ENCODE assay signal across 10 cellular contexts in the genomic region with DNA sequence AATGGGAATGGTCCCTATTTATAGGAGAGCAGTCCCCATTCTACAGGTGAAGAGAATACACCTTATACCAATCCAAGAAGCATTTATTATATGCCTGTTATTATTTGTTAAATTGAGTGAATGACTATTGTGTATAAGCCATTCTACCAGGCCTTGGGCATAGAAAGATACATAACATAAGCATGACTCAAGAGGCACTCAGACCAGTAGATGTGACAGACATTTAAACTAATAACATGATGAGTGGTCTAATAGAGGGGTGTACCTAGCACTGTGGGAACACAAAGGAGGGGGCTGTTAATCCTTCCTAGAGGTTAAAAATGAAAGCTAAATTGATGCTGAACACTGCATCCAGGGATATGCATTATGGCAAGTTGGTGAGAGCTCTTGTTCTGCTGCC.
A peak's percentile ranks its signal among the peaks of the same experiment; 100 is the strongest.
DNase-seq lines count a peak whose midpoint lies in the region; ATAC-seq and TF ChIP-seq lines count a peak whose summit lies in the region.
"Had no signal": no experiment of that assay in that cellular context is flagged by ENCODE, and none has a peak within 500 bp of the region (broad histone marks: within the 10 kb centered on the region; RNA-seq: fewer than 3 reads in every experiment).

No MANE protein-coding gene starts in this region.

- H3K36me3 ChIP-seq in muscle layer of duodenum (ENCODE audit: control insufficient read depth in 1 of 2, insufficient read depth in 2 of 2, low read length in 2 of 2): no peaks in the 10 kb centered on the region

- H3K27me3 ChIP-seq in muscle layer of duodenum (ENCODE audit: low read depth, low read length): no peaks in the 10 kb centered on the region

- no peak overlapping the region for H3K27ac Mint-ChIP-seq in activated T-cell treated with anti-CD3 and anti-CD28 coated beads, Interleukin-2, amount 50 U/mL, for 72 hours
- H3K27ac Mint-ChIP-seq: activated CD8-positive, alpha-beta T cell treated with anti-CD3 and anti-CD28 coated beads for 36 hours had no signal

- peak overlapping the region; percentile 1 for H3K27ac ChIP-seq in muscle layer of duodenum (ENCODE audit: low read length)

- H3K4me3 Mint-ChIP-seq in activated T-cell treated with anti-CD3 and anti-CD28 coated beads, Interleukin-2, amount 50 U/mL, for 72 hours: no peak overlapping the region
- H3K4me3 Mint-ChIP-seq: activated CD8-positive, alpha-beta T cell treated with anti-CD3 and anti-CD28 coated beads for 36 hours had no signal

- H3K9me3 ChIP-seq in muscle layer of duodenum (ENCODE audit: control insufficient read depth in 1 of 2, low read length in 2 of 2): no peaks in the 10 kb centered on the region

- H3K4me1 ChIP-seq in muscle layer of duodenum (ENCODE audit: control insufficient read depth in 1 of 2, insufficient read depth in 2 of 2, low read length in 2 of 2): peaks cover 0 to 17% of the 10 kb centered on the region in 2 donors

- H3K9me3 Mint-ChIP-seq in activated T-cell treated with anti-CD3 and anti-CD28 coated beads, Interleukin-2, amount 50 U/mL, for 72 hours: no peaks in the 10 kb centered on the region
- H3K9me3 Mint-ChIP-seq: activated CD8-positive, alpha-beta T cell treated with anti-CD3 and anti-CD28 coated beads for 36 hours had no signal

- H3K27me3 Mint-ChIP-seq in activated T-cell treated with anti-CD3 and anti-CD28 coated beads, Interleukin-2, amount 50 U/mL, for 72 hours (ENCODE audit: low read depth): peaks cover 11% of the 10 kb centered on the region

- peak; percentile 63 for DNase-seq in EL
- peak; percentile 83 for DNase-seq in NCI-H2081 treated with DMSO at 0.1 percent for 48 hours (lab: John Stamatoyannopoulos, UW)
- DNase-seq in epidermal melanocyte (ENCODE audit: insufficient read length, low spot score): no peak
- DNase-seq in activated T-cell treated with anti-CD3 and anti-CD28 coated beads, Interleukin-2, amount 50 U/mL, for 72 hours: no peak
- DNase-seq: activated CD8-positive, alpha-beta T cell treated with anti-CD3 and anti-CD28 coated beads for 36 hours; NCI-H2227 treated with DMSO at 0.1 percent for 48 hours had no signal

- H3K36me3 Mint-ChIP-seq in activated T-cell treated with anti-CD3 and anti-CD28 coated beads, Interleukin-2, amount 50 U/mL, for 72 hours (ENCODE audit: insufficient read depth in 2 of 2): no peaks in the 10 kb centered on the region

- H3K4me3 ChIP-seq in muscle layer of duodenum (ENCODE audit: low read depth in 1 of 2, low read length in 2 of 2): no peak overlapping the region

- no peaks in the 10 kb centered on the region for H3K4me1 Mint-ChIP-seq in activated T-cell treated with anti-CD3 and anti-CD28 coated beads, Interleukin-2, amount 50 U/mL, for 72 hours (ENCODE audit: low read depth)

- ATAC-seq in SK-N-SH treated with all-trans-retinoic acid at 6 μM for 48 hours (peak; percentile 67), HG03439 (IDR thresholded peaks at IDR 0.05; ENCODE audit: unreplicated experiment) (no peak), GM21717 (IDR thresholded peaks at IDR 0.05; ENCODE audit: unreplicated experiment) (no peak)
- ATAC-seq in activated T-cell treated with anti-CD3 and anti-CD28 coated beads, Interleukin-2, amount 50 U/mL, for 72 hours (replicated peaks in 1 of 2): no peak
- ATAC-seq: activated CD8-positive, alpha-beta T cell treated with anti-CD3 and anti-CD28 coated beads for 36 hours had no signal

TF ChIP-seq in SK-N-SH treated with all-trans-retinoic acid at 6 μM for 48 hours, 23 proteins besides CTCF, POLR2A, EP300 and RAD21:
- no peak for TF ChIP-seq BACH2 (CRISPR knock-in tag; IDR thresholded peaks at IDR 0.05; ENCODE audit: borderline replicate concordance)
- no peak for TF ChIP-seq TCF4 (CRISPR knock-in tag; IDR thresholded peaks at IDR 0.05; ENCODE audit: borderline replicate concordance)
- no peak for TF ChIP-seq TSHZ2 (CRISPR knock-in tag; IDR thresholded peaks at IDR 0.05)
- TF ChIP-seq, protein P1, sequence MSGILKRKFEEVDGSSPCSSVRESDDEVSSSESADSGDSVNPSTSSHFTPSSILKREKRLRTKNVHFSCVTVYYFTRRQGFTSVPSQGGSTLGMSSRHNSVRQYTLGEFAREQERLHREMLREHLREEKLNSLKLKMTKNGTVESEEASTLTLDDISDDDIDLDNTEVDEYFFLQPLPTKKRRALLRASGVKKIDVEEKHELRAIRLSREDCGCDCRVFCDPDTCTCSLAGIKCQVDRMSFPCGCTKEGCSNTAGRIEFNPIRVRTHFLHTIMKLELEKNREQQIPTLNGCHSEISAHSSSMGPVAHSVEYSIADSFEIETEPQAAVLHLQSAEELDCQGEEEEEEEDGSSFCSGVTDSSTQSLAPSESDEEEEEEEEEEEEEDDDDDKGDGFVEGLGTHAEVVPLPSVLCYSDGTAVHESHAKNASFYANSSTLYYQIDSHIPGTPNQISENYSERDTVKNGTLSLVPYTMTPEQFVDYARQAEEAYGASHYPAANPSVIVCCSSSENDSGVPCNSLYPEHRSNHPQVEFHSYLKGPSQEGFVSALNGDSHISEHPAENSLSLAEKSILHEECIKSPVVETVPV (CRISPR knock-in tag; IDR thresholded peaks at IDR 0.05): no peak
- no peak for TF ChIP-seq ZNF8 (CRISPR knock-in tag; IDR thresholded peaks at IDR 0.05)
- no peak for TF ChIP-seq PATZ1 (CRISPR knock-in tag; IDR thresholded peaks at IDR 0.05; ENCODE audit: borderline replicate concordance)
- TF ChIP-seq CREB5 (CRISPR knock-in tag; IDR thresholded peaks at IDR 0.05; ENCODE audit: low read depth): no peak
- TF ChIP-seq SNAI2 (CRISPR knock-in tag; IDR thresholded peaks at IDR 0.05): no peak

Comparison
In these comparisons a context has a peak if more than half of its experiments do, and no peak if none do; other contexts are left out.
1. DNase-seq: peak in EL (single experiment) and NCI-H2081 treated with DMSO at 0.1 percent for 48 hours (single experiment); none in epidermal melanocyte (single experiment) and activated T-cell treated with anti-CD3 and anti-CD28 coated beads, Interleukin-2, amount 50 U/mL, for 72 hours (0 of 2).